In the genomic region with DNA sequence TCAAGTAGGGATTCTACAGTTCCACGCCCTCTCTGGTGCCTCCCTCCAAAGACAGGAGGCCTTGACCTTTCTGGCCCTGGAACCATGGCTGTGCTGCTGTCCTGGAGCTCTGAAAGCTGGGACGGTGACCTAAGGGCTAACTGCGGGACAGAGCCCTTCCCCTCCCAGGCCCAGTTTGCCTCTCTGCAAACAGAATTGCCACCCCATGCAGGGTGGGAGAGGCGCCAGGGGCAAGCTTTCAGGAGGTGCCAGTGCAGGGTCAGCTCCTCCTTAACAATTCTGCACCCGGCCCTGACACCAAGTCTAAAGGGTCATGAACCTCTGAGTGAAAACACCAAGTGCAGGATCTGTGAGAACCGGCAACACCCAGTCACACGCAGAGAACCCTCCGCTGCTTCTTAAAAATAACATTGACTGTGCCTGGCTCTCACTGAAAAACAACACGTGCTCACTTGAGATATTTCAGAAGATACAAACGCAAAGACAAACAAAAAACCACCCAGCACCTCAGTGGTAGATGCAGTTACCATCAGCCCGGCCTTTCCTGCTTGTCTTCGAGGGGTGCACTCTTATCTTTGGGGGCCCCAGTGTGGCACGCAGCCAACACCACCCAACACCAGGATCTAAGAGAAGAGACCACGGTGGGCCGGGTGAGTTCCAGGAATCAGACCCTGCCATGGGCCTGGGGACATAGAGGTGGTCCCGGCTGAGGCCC, we compare ENCODE assay signal across 9 cellular contexts. TPM values are rescaled to one million over a fixed set of nuclear protein-coding genes. Genes with fewer than 3 reads are reported as not detected.
DNase-seq lines count a peak whose midpoint lies in the region; ATAC-seq and TF ChIP-seq lines count a peak whose summit lies in the region.
"Had no signal": no experiment of that assay in that cellular context is flagged by ENCODE, and none has a peak within 500 bp of the region (broad histone marks: within the 10 kb centered on the region; RNA-seq: fewer than 3 reads in every experiment).

No MANE protein-coding gene starts in this region.

- H4K20me1 ChIP-seq in mammary epithelial cell (ENCODE audit: insufficient read depth, low read length) = no peaks in the 10 kb centered on the region

- H3K36me3 Mint-ChIP-seq in MCF 10A (ENCODE audit: insufficient read depth, unreplicated experiment) (peaks cover 5% of the 10 kb centered on the region), nephron (ENCODE audit: low read depth) (peaks cover 12% of the 10 kb centered on the region)

- H3K4me1 ChIP-seq in mammary epithelial cell (ENCODE audit: insufficient read depth, low read length) = peaks cover 6% of the 10 kb centered on the region

- DNase-seq in MCF 10A (ENCODE audit: unreplicated experiment) (no peak), mammary epithelial cell (no peak), fibroblast of gingiva (ENCODE audit: low read depth) (peak; percentile 71), AG08395 (ENCODE audit: low spot score) (no peak), GM19240 (ENCODE audit: insufficient read length, low spot score) (no peak)
- DNase-seq: SIG-M5 had no signal

- no peak overlapping the region for H2AFZ ChIP-seq in mammary epithelial cell (ENCODE audit: low read depth, low read length)

- H3K27ac ChIP-seq in mammary epithelial cell (ENCODE audit: insufficient read depth, low read depth, low read length) = no peak overlapping the region

- CTCF ChIA-PET in MCF 10A (lab: Yijun Ruan, JAX) = no interaction called here
- CTCF ChIA-PET in mammary epithelial cell (lab: Charles Lee; ENCODE audit: low non-redundant PET) = no interaction called here

- H3K9me3 ChIP-seq in mammary epithelial cell (replicated peaks; ENCODE audit: insufficient read depth, low read length) = no peaks in the 10 kb centered on the region

- BruUV-seq in MCF 10A (replicated peaks; lab: Mats Ljungman, UMichigan) (no TSS peak), mammary epithelial cell (replicated peaks; lab: Mats Ljungman, UMichigan) (no TSS peak)

- WGBS in mammary epithelial cell (ENCODE audit: low coverage, missing lambda C conversion rate) = 92% methylated on average over 15 of the region's 16 CpGs

- peaks cover 4% of the 10 kb centered on the region for H3K27me3 ChIP-seq in mammary epithelial cell (ENCODE audit: insufficient read depth, low read length)

- no peak overlapping the region for H3K4me3 ChIP-seq in mammary epithelial cell (replicated peaks in 1 of 3; ENCODE audit: insufficient read depth in 1 of 3, low read depth in 2 of 3, low read length in 3 of 3)

- dilution Hi-C loops in mammary epithelial cell (cut with HindIII; ENCODE audit: low sequenced_read_pairs) = loop anchor here (5.0 kb wide), 1 partner anchor 105 kb away; no protein-coding TSS in a partner anchor

- no peak overlapping the region for H3K9ac ChIP-seq in mammary epithelial cell (ENCODE audit: insufficient read depth, low read length)

- H3K4me3 Mint-ChIP-seq in MCF 10A (ENCODE audit: unreplicated experiment) (peak overlapping the region; percentile 66), nephron (peak overlapping the region; percentile 72 to 85 (median 83))

- POLR2A ChIA-PET in MCF 10A (lab: Yijun Ruan, JAX) = no interaction called here

- H3K9me3 Mint-ChIP-seq in MCF 10A (ENCODE audit: unreplicated experiment) = no peaks in the 10 kb centered on the region
- no peaks in the 10 kb centered on the region for H3K9me3 Mint-ChIP-seq in nephron

- H3K27me3 Mint-ChIP-seq in MCF 10A (ENCODE audit: insufficient read depth, unreplicated experiment) = no peaks in the 10 kb centered on the region
- peaks cover 39% of the 10 kb centered on the region for H3K27me3 Mint-ChIP-seq in nephron (ENCODE audit: low read depth)

- no peaks in the 10 kb centered on the region for H3K79me2 ChIP-seq in mammary epithelial cell (ENCODE audit: insufficient read depth, low read length)

- H3K4me1 Mint-ChIP-seq in MCF 10A (ENCODE audit: insufficient read depth, unreplicated experiment) (peaks cover 18% of the 10 kb centered on the region), nephron (peaks cover 43% of the 10 kb centered on the region)

- no peak overlapping the region for H3K4me2 ChIP-seq in mammary epithelial cell (ENCODE audit: insufficient read depth, low read depth, low read length)

- in situ Hi-C loops in mammary epithelial cell (cut with MboI; ENCODE audit: low sequenced_read_pairs in 2 of 2) = no loop called here

- H3K27ac Mint-ChIP-seq in MCF 10A (ENCODE audit: low read depth, unreplicated experiment) = no peak overlapping the region
- H3K27ac Mint-ChIP-seq in nephron = peak overlapping the region; percentile 48 to 83 (median 70)

- TF ChIP-seq CTCF in MCF 10A (IDR thresholded peaks at IDR 0.05; ENCODE audit: unreplicated experiment) (no peak), mammary epithelial cell (conservative IDR thresholded peaks at IDR 0.05 in 1 of 2, IDR thresholded peaks at IDR 0.05 in 1 of 2; ENCODE audit: extremely low read depth in 1 of 2, insufficient read depth in 1 of 2, low read depth in 1 of 2, low read length in 2 of 2) (no peak), nephron (IDR thresholded peaks at IDR 0.05; ENCODE audit: unreplicated experiment in 3 of 3) (no peak)

- no peak for ATAC-seq in HG02798 (IDR thresholded peaks at IDR 0.05; ENCODE audit: poor library complexity, unreplicated experiment)
- no peak for ATAC-seq in HG03175 (IDR thresholded peaks at IDR 0.05; ENCODE audit: unreplicated experiment)

- intact Hi-C loops in MCF 10A (cut with micrococcal nuclease) (no loop called here), mammary epithelial cell (cut with micrococcal nuclease) (no loop called here)

- no peaks in the 10 kb centered on the region for H3K36me3 ChIP-seq in mammary epithelial cell (ENCODE audit: insufficient read depth, low read length)

RNA-seq across cellular contexts. Expression of gene SNED1, which starts 1.1 kb away (rescaled TPM):
- total RNA-seq in MCF 10A (2022) (18.0 and 22.0 TPM in 2 replicates), mammary epithelial cell (1 to 10 TPM in 1 of 2 donors, under 1 TPM in 1; 0.64 to 3.7 TPM)
- 0.46 TPM for polyA plus RNA-seq in mammary epithelial cell
- 0.83 TPM for polyA minus RNA-seq in mammary epithelial cell
